In genomic region chr14:22837059-22837749, GRCh38 we compare ENCODE assay signal across 8 cellular contexts. TPM values are rescaled to one million over a fixed set of nuclear protein-coding genes. Genes with fewer than 3 reads are reported as not detected.
DNase-seq lines count a peak whose midpoint lies in the region; ATAC-seq lines count a peak whose summit lies in the region.

No MANE protein-coding gene starts in this region.

- CTCF ChIA-PET in activated naive CD4-positive, alpha-beta T cell treated with anti-CD3 and anti-CD28 coated beads for 36 hours (lab: Charles Lee): interaction anchor here (0.6 to 10.5 kb wide), 5 partner anchors 14 to 714 kb away, joined by 3 to 105 read pairs (median 5); no protein-coding TSS in a partner anchor
- CTCF ChIA-PET in activated naive CD4-positive, alpha-beta T cell treated with anti-CD3 and anti-CD28 coated beads, Interleukin-2, amount 10 ng/mL, durations not matched to agents 7 days and 5 days (lab: Charles Lee): interaction anchor here (1.2 to 4.9 kb wide), 5 partner anchors 13 to 267 kb away, joined by 3 to 36 read pairs (median 4); no protein-coding TSS in a partner anchor

- peaks cover 4% of the 10 kb centered on the region for H3K27me3 Mint-ChIP-seq in activated naive CD4-positive, alpha-beta T cell treated with anti-CD3 and anti-CD28 coated beads for 36 hours (ENCODE audit: low read depth)
- H3K27me3 Mint-ChIP-seq in activated naive CD4-positive, alpha-beta T cell treated with anti-CD3 and anti-CD28 coated beads, Interleukin-2, amount 10 ng/mL, durations not matched to agents 7 days and 5 days: peaks cover 56% of the 10 kb centered on the region

- intact Hi-C loops in activated naive CD4-positive, alpha-beta T cell treated with anti-CD3 and anti-CD28 coated beads for 36 hours (cut with micrococcal nuclease): no loop called here
- intact Hi-C loops in Right ventricle myocardium superior (cut with DNase I): no loop called here
- intact Hi-C loops in posterior vena cava (cut with DNase I): loop anchor here in 1 of 2 donors (2.0 kb wide), 1 partner anchor 14 kb away; no protein-coding TSS in a partner anchor

- peaks cover 15% of the 10 kb centered on the region for H3K36me3 Mint-ChIP-seq in activated naive CD4-positive, alpha-beta T cell treated with anti-CD3 and anti-CD28 coated beads for 36 hours (ENCODE audit: low read depth)
- peaks cover 28% of the 10 kb centered on the region for H3K36me3 Mint-ChIP-seq in activated naive CD4-positive, alpha-beta T cell treated with anti-CD3 and anti-CD28 coated beads, Interleukin-2, amount 10 ng/mL, durations not matched to agents 7 days and 5 days

- peak; percentile 53 for DNase-seq in activated naive CD4-positive, alpha-beta T cell treated with anti-CD3 and anti-CD28 coated beads for 36 hours
- DNase-seq in activated naive CD4-positive, alpha-beta T cell treated with Interleukin-2 at 50 U/mL for 16 hours: no peak
- no peak for DNase-seq in activated naive CD4-positive, alpha-beta T cell treated with anti-CD3 and anti-CD28 coated beads, Interleukin-2, amount 10 ng/mL, durations not matched to agents 7 days and 5 days
- DNase-seq in Right ventricle myocardium superior (peak; percentile 87), posterior vena cava (ENCODE audit: low spot score) (peak; percentile 93), superior temporal gyrus (ENCODE audit: extremely low spot score) (no peak)
- no peak for DNase-seq in activated CD4-positive, CD25-positive, alpha-beta regulatory T cell treated with anti-CD3 and anti-CD28 coated beads, Interleukin-2, amount 50 U/mL, for 72 hours

- ATAC-seq in Right ventricle myocardium superior (ENCODE audit: poor library complexity): peak; percentile 82
- no peak for ATAC-seq in GM18502 (IDR thresholded peaks at IDR 0.05; ENCODE audit: poor library complexity, unreplicated experiment)

- peak overlapping the region; percentile 78 for H3K4me3 Mint-ChIP-seq in activated naive CD4-positive, alpha-beta T cell treated with anti-CD3 and anti-CD28 coated beads for 36 hours
- peak overlapping the region; percentile 56 for H3K4me3 Mint-ChIP-seq in activated naive CD4-positive, alpha-beta T cell treated with anti-CD3 and anti-CD28 coated beads, Interleukin-2, amount 10 ng/mL, durations not matched to agents 7 days and 5 days

- H3K9me3 Mint-ChIP-seq in activated naive CD4-positive, alpha-beta T cell treated with anti-CD3 and anti-CD28 coated beads for 36 hours: no peaks in the 10 kb centered on the region
- no peaks in the 10 kb centered on the region for H3K9me3 Mint-ChIP-seq in activated naive CD4-positive, alpha-beta T cell treated with anti-CD3 and anti-CD28 coated beads, Interleukin-2, amount 10 ng/mL, durations not matched to agents 7 days and 5 days

- no peak overlapping the region for H3K27ac Mint-ChIP-seq in activated naive CD4-positive, alpha-beta T cell treated with anti-CD3 and anti-CD28 coated beads for 36 hours
- H3K27ac Mint-ChIP-seq in activated naive CD4-positive, alpha-beta T cell treated with anti-CD3 and anti-CD28 coated beads, Interleukin-2, amount 10 ng/mL, durations not matched to agents 7 days and 5 days: no peak overlapping the region

- peaks cover 14% of the 10 kb centered on the region for H3K4me1 Mint-ChIP-seq in activated naive CD4-positive, alpha-beta T cell treated with anti-CD3 and anti-CD28 coated beads for 36 hours (ENCODE audit: low read depth)
- H3K4me1 Mint-ChIP-seq in activated naive CD4-positive, alpha-beta T cell treated with anti-CD3 and anti-CD28 coated beads, Interleukin-2, amount 10 ng/mL, durations not matched to agents 7 days and 5 days: peaks cover 12% of the 10 kb centered on the region

RNA-seq across cellular contexts. Expression of gene MMP14, which starts 0.8 kb away (rescaled TPM):
- 1 to 10 TPM; 1.3 to 2.1 TPM for total RNA-seq in activated naive CD4-positive, alpha-beta T cell treated with anti-CD3 and anti-CD28 coated beads for 36 hours
- total RNA-seq in Right ventricle myocardium superior (22.5 TPM), posterior vena cava (100 to 1,000 TPM; 229 to 234 TPM)

RNA-seq across cellular contexts. Expression of gene MRPL52, which starts 7.5 kb away (rescaled TPM):
- 100 to 1,000 TPM; 170 TPM for total RNA-seq in activated naive CD4-positive, alpha-beta T cell treated with anti-CD3 and anti-CD28 coated beads for 36 hours
- total RNA-seq in Right ventricle myocardium superior (110 TPM), posterior vena cava (10 to 100 TPM; 58.5 to 58.9 TPM)

RNA-seq across cellular contexts. Expression of gene SLC7A7, which starts 22.0 kb away (rescaled TPM):
- total RNA-seq in activated naive CD4-positive, alpha-beta T cell treated with anti-CD3 and anti-CD28 coated beads for 36 hours: 1 to 10 TPM in 1 of 2 experiments, under 1 TPM in 1; 0.40 to 1.1 TPM
- total RNA-seq in Right ventricle myocardium superior (4.6 TPM), posterior vena cava (10 to 100 TPM; 11.4 to 17.5 TPM)

RNA-seq across cellular contexts. Expression of gene LRP10, which starts 34.3 kb away (rescaled TPM):
- total RNA-seq in activated naive CD4-positive, alpha-beta T cell treated with anti-CD3 and anti-CD28 coated beads for 36 hours: 10 to 100 TPM; 71.9 to 75.2 TPM
- total RNA-seq in Right ventricle myocardium superior (50.8 TPM), posterior vena cava (100 to 1,000 TPM; 129 to 139 TPM)

RNA-seq across cellular contexts. Expression of gene REM2, which starts 45.8 kb away (rescaled TPM):
- total RNA-seq in activated naive CD4-positive, alpha-beta T cell treated with anti-CD3 and anti-CD28 coated beads for 36 hours: under 1 TPM; 0.69 to 0.74 TPM
- total RNA-seq in Right ventricle myocardium superior (not detected), posterior vena cava (under 1 TPM; 0.23 to 0.43 TPM)

Comparison
In these comparisons a context has a peak if more than half of its experiments do, and no peak if none do; other contexts are left out.
1. DNase-seq: peak in activated naive CD4-positive, alpha-beta T cell treated with anti-CD3 and anti-CD28 coated beads for 36 hours (single experiment), Right ventricle myocardium superior (single experiment) and posterior vena cava (single experiment); none in activated naive CD4-positive, alpha-beta T cell treated with Interleukin-2 at 50 U/mL for 16 hours (single experiment), activated naive CD4-positive, alpha-beta T cell treated with anti-CD3 and anti-CD28 coated beads, Interleukin-2, amount 10 ng/mL, durations not matched to agents 7 days and 5 days (single experiment), activated CD4-positive, CD25-positive, alpha-beta regulatory T cell treated with anti-CD3 and anti-CD28 coated beads, Interleukin-2, amount 50 U/mL, for 72 hours (single experiment) and superior temporal gyrus (single experiment).